8 cellular contexts compared by ENCODE assay signal in genomic region chr7:140230517-140230861, GRCh38. TPM values are rescaled to one million over a fixed set of nuclear protein-coding genes. Genes with fewer than 3 reads are reported as not detected.
A peak's percentile ranks its signal among the peaks of the same experiment; 100 is the strongest.
DNase-seq lines count a peak whose midpoint lies in the region; ATAC-seq and TF ChIP-seq lines count a peak whose summit lies in the region.

No MANE protein-coding gene starts in this region.

- peaks cover 39% of the 10 kb centered on the region for H3K4me1 Mint-ChIP-seq in activated CD4-positive, alpha-beta T cell treated with anti-CD3 and anti-CD28 coated beads, Interleukin-2, amount 10 ng/mL, durations not matched to agents 24 days and 14 days
- H3K4me1 Mint-ChIP-seq in naive B cell: peaks cover 53 to 78% (median 62%) of the 10 kb centered on the region in 3 donors
- peaks cover 37 to 68% of the 10 kb centered on the region in 2 donors for H3K4me1 Mint-ChIP-seq in stimulated activated naive B cell treated with anti-CD40 and anti-IgM and Interleukin-4, amounts not matched to agents 10 μg/mL and 1 μg/mL and 100 μg/mL, for 72 hours

- H3K27me3 Mint-ChIP-seq in activated CD4-positive, alpha-beta T cell treated with anti-CD3 and anti-CD28 coated beads, Interleukin-2, amount 10 ng/mL, durations not matched to agents 24 days and 14 days: no peaks in the 10 kb centered on the region
- no peaks in the 10 kb centered on the region for H3K27me3 Mint-ChIP-seq in naive B cell
- H3K27me3 Mint-ChIP-seq in stimulated activated naive B cell treated with anti-CD40 and anti-IgM and Interleukin-4, amounts not matched to agents 10 μg/mL and 1 μg/mL and 100 μg/mL, for 72 hours: peaks cover 0 to 9% of the 10 kb centered on the region in 2 donors

- peak overlapping the region; percentile 35; the same call in 1 of the 2 replicates for H3K9ac ChIP-seq in BLaER1

- H3K27ac ChIP-seq in BLaER1 (peak overlapping the region; percentile 63; the same call in 1 of the 2 replicates), HEK293 (ENCODE audit: extremely low read depth, low read depth, low read length) (peak overlapping the region; percentile 25; the same call in 1 of the 2 replicates)
- H3K27ac ChIP-seq in effector memory CD4-positive, alpha-beta T cell (ENCODE audit: insufficient read depth, low read length, poor library complexity, severe bottlenecking): peak overlapping the region; percentile 88

- H3K4me3 ChIP-seq in BLaER1: peak overlapping the region; percentile 69
- peak overlapping the region; percentile 44 for H3K4me3 ChIP-seq in HEK293 (ENCODE audit: low read depth, low read length)
- H3K4me3 ChIP-seq in effector memory CD4-positive, alpha-beta T cell (ENCODE audit: insufficient read depth, low read depth, low read length, poor library complexity, severe bottlenecking): peak overlapping the region; percentile 55

- H3K36me3 ChIP-seq in BLaER1: no peaks in the 10 kb centered on the region
- no peaks in the 10 kb centered on the region for H3K36me3 ChIP-seq in HEK293 (ENCODE audit: control insufficient read depth in 2 of 2, insufficient read depth in 1 of 2, low read length in 2 of 2)
- no peaks in the 10 kb centered on the region for H3K36me3 ChIP-seq in effector memory CD4-positive, alpha-beta T cell (ENCODE audit: control insufficient read depth, insufficient read depth, low read length)

- intact Hi-C loops in activated CD4-positive, alpha-beta T cell treated with anti-CD3 and anti-CD28 coated beads, Interleukin-2, amount 10 ng/mL, durations not matched to agents 24 days and 14 days (cut with micrococcal nuclease): loop anchor here (1.0 to 5.0 kb wide), 5 partner anchors 18 to 873 kb away; partner anchors contain the start of gene LUC7L2

- ATAC-seq in naive B cell (ENCODE audit: low read depth in 2 of 2) (peak; percentile 59 to 61), HG03565 (IDR thresholded peaks at IDR 0.05; ENCODE audit: unreplicated experiment) (no peak)
- peak; percentile 21 to 44 for ATAC-seq in stimulated activated naive B cell treated with anti-CD40 and anti-IgM and Interleukin-4, amounts not matched to agents 10 μg/mL and 1 μg/mL and 100 μg/mL, for 72 hours (replicated peaks)

- H3K9me3 ChIP-seq in BLaER1: peaks cover 12% of the 10 kb centered on the region
- no peaks in the 10 kb centered on the region for H3K9me3 ChIP-seq in HEK293 (ENCODE audit: control insufficient read depth, insufficient read depth, low read depth, low read length)
- no peaks in the 10 kb centered on the region for H3K9me3 ChIP-seq in effector memory CD4-positive, alpha-beta T cell (ENCODE audit: control insufficient read depth, low read length)

- H3K36me3 Mint-ChIP-seq in activated CD4-positive, alpha-beta T cell treated with anti-CD3 and anti-CD28 coated beads, Interleukin-2, amount 10 ng/mL, durations not matched to agents 24 days and 14 days (ENCODE audit: low read depth): peaks cover 2% of the 10 kb centered on the region
- H3K36me3 Mint-ChIP-seq in naive B cell: no peaks in the 10 kb centered on the region
- H3K36me3 Mint-ChIP-seq in stimulated activated naive B cell treated with anti-CD40 and anti-IgM and Interleukin-4, amounts not matched to agents 10 μg/mL and 1 μg/mL and 100 μg/mL, for 72 hours: no peaks in the 10 kb centered on the region

- POLR2A ChIA-PET in HEK293 (lab: Yijun Ruan, JAX): no interaction called here

- no peak for TF ChIP-seq CTCF in HEK293 (tag by site-specific recombination; IDR thresholded peaks at IDR 0.05)

- CTCF ChIA-PET in HEK293 (lab: Yijun Ruan, JAX): no interaction called here

- H4K20me1 ChIP-seq in BLaER1: no peaks in the 10 kb centered on the region

- H3K4me1 ChIP-seq in BLaER1 (peaks cover 31% of the 10 kb centered on the region), HEK293 (ENCODE audit: control insufficient read depth, insufficient read depth, low read length) (no peaks in the 10 kb centered on the region)
- H3K4me1 ChIP-seq in effector memory CD4-positive, alpha-beta T cell (ENCODE audit: control insufficient read depth, insufficient read depth, low read length, poor library complexity, severe bottlenecking): peaks cover 29% of the 10 kb centered on the region

- peak overlapping the region; percentile 98 for H3K27ac Mint-ChIP-seq in activated CD4-positive, alpha-beta T cell treated with anti-CD3 and anti-CD28 coated beads, Interleukin-2, amount 10 ng/mL, durations not matched to agents 24 days and 14 days
- peak overlapping the region; percentile 97 to 100 (median 98) for H3K27ac Mint-ChIP-seq in naive B cell
- no peak overlapping the region for H3K27ac Mint-ChIP-seq in stimulated activated naive B cell treated with anti-CD40 and anti-IgM and Interleukin-4, amounts not matched to agents 10 μg/mL and 1 μg/mL and 100 μg/mL, for 72 hours

- peaks cover 46% of the 10 kb centered on the region for H3K27me3 ChIP-seq in BLaER1
- no peaks in the 10 kb centered on the region for H3K27me3 ChIP-seq in effector memory CD4-positive, alpha-beta T cell (replicated peaks; ENCODE audit: control insufficient read depth, insufficient read depth, low read length, poor library complexity, severe bottlenecking)

- H3K4me2 ChIP-seq in BLaER1: peak overlapping the region; percentile 77

- DNase-seq in activated CD4-positive, alpha-beta T cell treated with anti-CD3 and anti-CD28 coated beads, Interleukin-2, amount 10 ng/mL, durations not matched to agents 24 days and 14 days: peak; percentile 94
- DNase-seq in effector memory CD4-positive, alpha-beta T cell: peak; percentile 58 to 62 (median 58)
- DNase-seq in naive B cell: peak; percentile 86
- DNase-seq in stimulated activated naive B cell treated with anti-CD40 and anti-IgM and Interleukin-4, amounts not matched to agents 10 μg/mL and 1 μg/mL and 100 μg/mL, for 72 hours: no peak
- DNase-seq in OCI-M2 (lab: John Stamatoyannopoulos, UW; ENCODE audit: unreplicated experiment): no peak

- H3K9me3 Mint-ChIP-seq in activated CD4-positive, alpha-beta T cell treated with anti-CD3 and anti-CD28 coated beads, Interleukin-2, amount 10 ng/mL, durations not matched to agents 24 days and 14 days: no peaks in the 10 kb centered on the region
- no peaks in the 10 kb centered on the region for H3K9me3 Mint-ChIP-seq in naive B cell
- no peaks in the 10 kb centered on the region for H3K9me3 Mint-ChIP-seq in stimulated activated naive B cell treated with anti-CD40 and anti-IgM and Interleukin-4, amounts not matched to agents 10 μg/mL and 1 μg/mL and 100 μg/mL, for 72 hours

- peak overlapping the region; percentile 96 for H3K4me3 Mint-ChIP-seq in activated CD4-positive, alpha-beta T cell treated with anti-CD3 and anti-CD28 coated beads, Interleukin-2, amount 10 ng/mL, durations not matched to agents 24 days and 14 days
- H3K4me3 Mint-ChIP-seq in naive B cell: peak overlapping the region; percentile 81 to 99 (median 92)
- H3K4me3 Mint-ChIP-seq in stimulated activated naive B cell treated with anti-CD40 and anti-IgM and Interleukin-4, amounts not matched to agents 10 μg/mL and 1 μg/mL and 100 μg/mL, for 72 hours: peak overlapping the region; percentile 87 to 89

TF ChIP-seq in HEK293, 187 proteins besides CTCF, POLR2A, EP300 and RAD21:
- TF ChIP-seq ZNF707 (tag by site-specific recombination; IDR thresholded peaks at IDR 0.05) (no peak), ZNF580 (tag by site-specific recombination; IDR thresholded peaks at IDR 0.05) (no peak), PBX3 (CRISPR knock-in tag; IDR thresholded peaks at IDR 0.05) (0 out of 2 replicates have a peak, but pooled peaks have one; percentile 0), GLIS2 (tag by site-specific recombination; IDR thresholded peaks at IDR 0.05) (no peak)

RNA-seq across cellular contexts. Expression of gene KDM7A, which starts 53.7 kb away (rescaled TPM):
- total RNA-seq in activated CD4-positive, alpha-beta T cell treated with anti-CD3 and anti-CD28 coated beads, Interleukin-2, amount 10 ng/mL, durations not matched to agents 24 days and 14 days: 21.8 and 25.9 TPM in 2 replicates
- 10 to 100 TPM in 1 of 6 donors, 1 to 10 TPM in 5; 5.8 to 10.1 (median 8.9) TPM for polyA plus RNA-seq in naive B cell (ENCODE audit: low read depth in 6 of 6)

Comparison
In these comparisons a context has a peak if more than half of its experiments do, and no peak if none do; other contexts are left out.
1. H3K27ac ChIP-seq: peak in every context shown above with its lines; median percentile 88 in effector memory CD4-positive, alpha-beta T cell; 63 in BLaER1; 25 in HEK293.
2. DNase-seq: peak in activated CD4-positive, alpha-beta T cell treated with anti-CD3 and anti-CD28 coated beads, Interleukin-2, amount 10 ng/mL, durations not matched to agents 24 days and 14 days (single experiment), effector memory CD4-positive, alpha-beta T cell (3 of 3) and naive B cell (single experiment); none in stimulated activated naive B cell treated with anti-CD40 and anti-IgM and Interleukin-4, amounts not matched to agents 10 μg/mL and 1 μg/mL and 100 μg/mL, for 72 hours (single experiment) and OCI-M2 (single experiment).
3. Peak in every context shown above with its lines, with median percentiles within 50 percentile points of each other: H3K4me3 ChIP-seq and H3K4me3 Mint-ChIP-seq.